20 cellular contexts compared by ENCODE assay signal in the genomic region with DNA sequence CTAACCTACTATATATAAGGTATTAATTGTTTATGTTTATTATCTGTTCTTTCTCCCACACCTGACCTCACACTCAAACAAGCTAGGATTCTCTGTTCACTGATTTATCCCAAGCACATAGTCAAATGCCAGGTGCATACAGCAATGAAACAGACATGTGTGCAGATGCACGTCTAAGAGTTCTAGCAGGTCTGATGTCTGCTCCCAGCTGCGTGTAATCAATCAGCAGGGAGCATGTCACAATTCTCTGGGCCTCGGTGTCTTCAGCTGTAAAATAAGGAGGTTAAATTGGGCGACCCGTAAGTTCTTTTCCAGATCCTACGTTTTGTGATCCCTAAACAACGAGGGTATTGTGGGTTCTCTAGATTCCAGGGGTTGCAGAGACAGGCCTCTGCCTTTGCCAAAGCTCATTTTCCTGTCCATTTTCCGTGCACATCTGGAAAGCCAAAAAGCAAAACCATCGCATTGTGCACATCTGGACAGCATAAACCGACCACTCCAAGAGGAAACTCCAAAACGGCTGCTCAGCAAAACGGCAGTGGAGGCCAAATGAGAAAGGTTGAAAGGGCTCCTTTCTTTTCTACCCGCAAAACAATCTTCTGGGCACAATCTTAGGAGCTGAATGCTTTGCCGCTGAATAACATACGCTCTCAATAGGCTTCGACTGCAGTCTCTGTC.
DNase-seq lines count a peak whose midpoint lies in the region; ATAC-seq and TF ChIP-seq lines count a peak whose summit lies in the region.
"Had no signal": no experiment of that assay in that cellular context is flagged by ENCODE, and none has a peak within 500 bp of the region (broad histone marks: within the 10 kb centered on the region; RNA-seq: fewer than 3 reads in every experiment).

No MANE protein-coding gene starts in this region.

- BruUV-seq in Panc1 (replicated peaks; lab: Mats Ljungman, UMichigan) = no TSS peak

- intact Hi-C loops in Panc1 (cut with micrococcal nuclease; ENCODE audit: unreplicated experiment) = no loop called here
- intact Hi-C loops in activated CD4-positive, alpha-beta T cell treated with anti-CD3 and anti-CD28 coated beads for 36 hours (cut with DNase I, micrococcal nuclease) = no loop called here

- in situ Hi-C loops in Panc1 (cut with HindIII; ENCODE audit: low pct_unique_long_range_greater_than_20kb, low sequenced_read_pairs) = no loop called here

- peaks cover 27% of the 10 kb centered on the region for H3K4me1 Mint-ChIP-seq in type B pancreatic cell (ENCODE audit: unreplicated experiment)
- no peaks in the 10 kb centered on the region for H3K4me1 Mint-ChIP-seq in activated CD4-positive, alpha-beta T cell treated with anti-CD3 and anti-CD28 coated beads for 36 hours
- H3K4me1 Mint-ChIP-seq: T-cell had no signal

- peak overlapping the region; percentile 40 for H3K27ac Mint-ChIP-seq in type B pancreatic cell
- H3K27ac Mint-ChIP-seq in activated CD4-positive, alpha-beta T cell treated with anti-CD3 and anti-CD28 coated beads for 36 hours = no peak overlapping the region
- H3K27ac Mint-ChIP-seq: activated CD4-positive, alpha-beta memory T cell treated with anti-CD3 and anti-CD28 coated beads for 36 hours; T-cell had no signal

- H3K36me3 Mint-ChIP-seq in type B pancreatic cell = no peaks in the 10 kb centered on the region
- no peaks in the 10 kb centered on the region for H3K36me3 Mint-ChIP-seq in activated CD4-positive, alpha-beta T cell treated with anti-CD3 and anti-CD28 coated beads for 36 hours (ENCODE audit: low read depth)
- H3K36me3 Mint-ChIP-seq: activated CD4-positive, alpha-beta memory T cell treated with anti-CD3 and anti-CD28 coated beads for 36 hours had no signal

- H3K27me3 ChIP-seq in Panc1 (ENCODE audit: control insufficient read depth, insufficient read depth, low read length) = no peaks in the 10 kb centered on the region
- H3K27me3 ChIP-seq: tibial nerve had no signal

- H3K27me3 Mint-ChIP-seq in type B pancreatic cell = no peaks in the 10 kb centered on the region
- H3K27me3 Mint-ChIP-seq in activated CD4-positive, alpha-beta T cell treated with anti-CD3 and anti-CD28 coated beads for 36 hours = no peaks in the 10 kb centered on the region
- H3K27me3 Mint-ChIP-seq: activated CD4-positive, alpha-beta memory T cell treated with anti-CD3 and anti-CD28 coated beads for 36 hours; T-cell had no signal

- H3K9me3 Mint-ChIP-seq in type B pancreatic cell = peaks cover 16% of the 10 kb centered on the region
- H3K9me3 Mint-ChIP-seq in activated CD4-positive, alpha-beta T cell treated with anti-CD3 and anti-CD28 coated beads for 36 hours (ENCODE audit: low read depth) = no peaks in the 10 kb centered on the region

- POLR2A ChIA-PET in Panc1 (lab: Charles Lee) = interaction anchor here (0.5 to 0.6 kb wide), 2 partner anchors 14 to 18 kb away, joined by 3 to 14 read pairs; no protein-coding TSS in a partner anchor
- POLR2A ChIA-PET in activated CD4-positive, alpha-beta T cell treated with anti-CD3 and anti-CD28 coated beads for 36 hours (lab: Charles Lee) = no interaction called here

- H3K27ac ChIP-seq in Panc1 (ENCODE audit: low read length) = peak overlapping the region; percentile 45; the same call in 1 of the 2 replicates

- H3K4me3 ChIP-seq in Panc1 (ENCODE audit: low read depth in 2 of 2, low read length in 2 of 2) = no peak overlapping the region
- H3K4me3 ChIP-seq: tibial nerve had no signal

- ATAC-seq in Panc1 (peak; percentile 12; the same call in 1 of the 2 replicates), GM18858 (IDR thresholded peaks at IDR 0.05; ENCODE audit: unreplicated experiment) (no peak)
- ATAC-seq in activated CD4-positive, alpha-beta T cell treated with anti-CD3 and anti-CD28 coated beads for 36 hours = no peak
- ATAC-seq: left cardiac atrium, right cardiac atrium, T-cell had no signal

- H3K4me1 ChIP-seq in Panc1 (ENCODE audit: control insufficient read depth, insufficient read depth, low read length) = peaks cover 22% of the 10 kb centered on the region

- CTCF ChIA-PET in Panc1 (lab: Charles Lee) = no interaction called here
- CTCF ChIA-PET in activated CD4-positive, alpha-beta T cell treated with anti-CD3 and anti-CD28 coated beads for 36 hours (lab: Charles Lee) = interaction anchor here (1.1 to 1.7 kb wide), 3 partner anchors 12 to 109 kb away, joined by 3 to 9 read pairs (median 3); no protein-coding TSS in a partner anchor

- peak overlapping the region; percentile 26 for H3K4me3 Mint-ChIP-seq in type B pancreatic cell
- H3K4me3 Mint-ChIP-seq in activated CD4-positive, alpha-beta T cell treated with anti-CD3 and anti-CD28 coated beads for 36 hours = no peak overlapping the region
- H3K4me3 Mint-ChIP-seq: activated CD4-positive, alpha-beta memory T cell treated with anti-CD3 and anti-CD28 coated beads for 36 hours; T-cell had no signal

- DNase-seq in NCI-H748 (lab: John Stamatoyannopoulos, UW; ENCODE audit: unreplicated experiment) (peak; percentile 42), NCI-H748 treated with DMSO at 0.1 percent for 48 hours (lab: John Stamatoyannopoulos, UW) (no peak), Panc1 (ENCODE audit: low read depth, low spot score) (no peak), fibroblast of peridontal ligament (ENCODE audit: extremely low read depth) (peak; percentile 39), type B pancreatic cell (ENCODE audit: extremely low spot score, unreplicated experiment) (no peak), AG08396 (ENCODE audit: low spot score) (no peak)
- no peak for DNase-seq in activated CD4-positive, alpha-beta T cell treated with anti-CD3 and anti-CD28 coated beads for 36 hours
- DNase-seq: activated CD4-positive, alpha-beta memory T cell treated with anti-CD3 and anti-CD28 coated beads for 36 hours; activated naive CD4-positive, alpha-beta T cell treated with Interleukin-2 at 50 U/mL for 16 hours; aorta; EL; KBM-7; left cardiac atrium; NCI-H1092; nucleus accumbens; right cardiac atrium; stimulated activated naive CD4-positive, alpha-beta T cell; T-cell had no signal

- H3K9me3 ChIP-seq in Panc1 (ENCODE audit: control insufficient read depth, insufficient read depth, low read depth, low read length) = peaks cover 4% of the 10 kb centered on the region; the same call in 1 of the 2 replicates

- TF ChIP-seq CTCF in Panc1 (IDR thresholded peaks at IDR 0.05) (no peak), type B pancreatic cell (conservative IDR thresholded peaks at IDR 0.05) (no peak)

- H3K36me3 ChIP-seq in Panc1 (ENCODE audit: control insufficient read depth, insufficient read depth, low read length) = no peaks in the 10 kb centered on the region
- H3K36me3 ChIP-seq: tibial nerve had no signal

Comparison
In these comparisons a context has a peak if more than half of its experiments do, and no peak if none do; other contexts are left out.
1. DNase-seq: peak in NCI-H748 (single experiment) and fibroblast of peridontal ligament (single experiment); none in NCI-H748 treated with DMSO at 0.1 percent for 48 hours (single experiment), Panc1 (single experiment), type B pancreatic cell (single experiment), AG08396 (single experiment) and activated CD4-positive, alpha-beta T cell treated with anti-CD3 and anti-CD28 coated beads for 36 hours (single experiment).